12 cellular contexts compared by ENCODE assay signal in the genomic region with DNA sequence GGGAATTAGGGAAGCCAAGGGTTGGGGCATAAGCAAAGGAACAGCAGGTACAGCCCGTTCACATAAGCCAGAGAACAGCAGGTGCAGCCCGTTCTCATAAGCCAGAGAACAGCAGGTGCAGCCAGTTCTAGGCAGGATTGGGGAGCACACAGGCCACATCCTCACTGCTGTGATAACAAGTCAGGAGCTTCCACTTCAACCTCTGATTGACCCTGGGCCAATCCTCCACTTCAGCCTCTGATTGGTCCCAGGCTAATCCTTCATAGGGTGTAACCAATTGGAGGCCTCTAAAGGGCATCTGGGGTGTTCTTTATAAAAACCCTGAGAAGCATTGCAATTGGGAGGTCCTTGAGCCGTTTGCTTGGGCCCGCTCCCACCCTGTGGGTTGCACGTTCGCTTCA. TPM values are rescaled to one million over a fixed set of nuclear protein-coding genes. Genes with fewer than 3 reads are reported as not detected.
DNase-seq lines count a peak whose midpoint lies in the region; ATAC-seq and TF ChIP-seq lines count a peak whose summit lies in the region.
"Had no signal": no experiment of that assay in that cellular context is flagged by ENCODE, and none has a peak within 500 bp of the region (broad histone marks: within the 10 kb centered on the region; RNA-seq: fewer than 3 reads in every experiment).

No MANE protein-coding gene starts in this region.

- CTCF ChIA-PET in activated CD8-positive, alpha-beta T cell treated with anti-CD3 and anti-CD28 coated beads, Interleukin-2, amount 10 ng/mL, durations not matched to agents 7 days and 5 days (lab: Charles Lee): interaction anchor here (1.5 kb wide), 1 partner anchor 55 kb away, joined by 4 read pairs; no protein-coding TSS in a partner anchor
- CTCF ChIA-PET in PC-3 (lab: Charles Lee): no interaction called here

- H3K9me3 Mint-ChIP-seq in activated CD8-positive, alpha-beta T cell treated with anti-CD3 and anti-CD28 coated beads, Interleukin-2, amount 10 ng/mL, durations not matched to agents 7 days and 5 days (ENCODE audit: insufficient read depth): no peaks in the 10 kb centered on the region
- H3K9me3 Mint-ChIP-seq in HFFc6: no peaks in the 10 kb centered on the region
- H3K9me3 Mint-ChIP-seq: stimulated activated naive B cell treated with anti-CD40 and anti-IgM and Interleukin-4, amounts not matched to agents 10 μg/mL and 1 μg/mL and 100 μg/mL, for 72 hours had no signal

- no peak overlapping the region for H3K9ac ChIP-seq in PC-3 (ENCODE audit: low read length)
- H3K9ac ChIP-seq: BLaER1 treated with 17β-estradiol and CSF1 and Interleukin-3, amounts not matched to agents 10 nM and 100 nM had no signal

- H3K79me2 ChIP-seq in PC-3 (ENCODE audit: low read length): no peaks in the 10 kb centered on the region

- intact Hi-C loops in left ventricle myocardium superior (cut with micrococcal nuclease) (no loop called here), cardiac septum (cut with DNase I) (no loop called here), PC-3 (cut with micrococcal nuclease) (no loop called here)

- H4K20me1 ChIP-seq in PC-3 (ENCODE audit: low read length): no peaks in the 10 kb centered on the region

- no peak for TF ChIP-seq CTCF in HFFc6 (IDR thresholded peaks at IDR 0.05)
- no peak for TF ChIP-seq CTCF in PC-3 (conservative IDR thresholded peaks at IDR 0.05; ENCODE audit: low read depth, low read length)

- BruUV-seq in PC-3 (replicated peaks; lab: Mats Ljungman, UMichigan): no TSS peak

- ATAC-seq in left ventricle myocardium superior (peak; percentile 31), PC-3 (no peak)
- ATAC-seq in activated CD8-positive, alpha-beta T cell treated with anti-CD3 and anti-CD28 coated beads, Interleukin-2, amount 10 ng/mL, durations not matched to agents 7 days and 5 days: peak; percentile 55

- H3K9me2 ChIP-seq in PC-3 (replicated peaks; ENCODE audit: low read length): no peaks in the 10 kb centered on the region

- no peak overlapping the region for H3K27ac ChIP-seq in PC-3 (ENCODE audit: low read length)
- H3K27ac ChIP-seq: BLaER1 treated with 17β-estradiol and CSF1 and Interleukin-3, amounts not matched to agents 10 nM and 100 nM had no signal

- H3K4me3 ChIP-seq in PC-3 (ENCODE audit: low read length): no peak overlapping the region
- H3K4me3 ChIP-seq: BLaER1 treated with 17β-estradiol and CSF1 and Interleukin-3, amounts not matched to agents 10 nM and 100 nM had no signal

- no peaks in the 10 kb centered on the region for H3K27me3 Mint-ChIP-seq in activated CD8-positive, alpha-beta T cell treated with anti-CD3 and anti-CD28 coated beads, Interleukin-2, amount 10 ng/mL, durations not matched to agents 7 days and 5 days (ENCODE audit: low read depth)
- H3K27me3 Mint-ChIP-seq in HFFc6 (ENCODE audit: insufficient read depth): peaks cover 9% of the 10 kb centered on the region
- H3K27me3 Mint-ChIP-seq: stimulated activated naive B cell treated with anti-CD40 and anti-IgM and Interleukin-4, amounts not matched to agents 10 μg/mL and 1 μg/mL and 100 μg/mL, for 72 hours had no signal

- no peaks in the 10 kb centered on the region for H3K4me1 ChIP-seq in PC-3 (ENCODE audit: insufficient read depth, low read length)

- H3K9me3 ChIP-seq in PC-3 (ENCODE audit: low read length): no peaks in the 10 kb centered on the region
- H3K9me3 ChIP-seq: BLaER1 treated with 17β-estradiol and CSF1 and Interleukin-3, amounts not matched to agents 10 nM and 100 nM had no signal

- no peaks in the 10 kb centered on the region for H3K27me3 ChIP-seq in PC-3 (ENCODE audit: low read length)
- H3K27me3 ChIP-seq: BLaER1 treated with 17β-estradiol and CSF1 and Interleukin-3, amounts not matched to agents 10 nM and 100 nM had no signal

- H3K36me3 Mint-ChIP-seq in activated CD8-positive, alpha-beta T cell treated with anti-CD3 and anti-CD28 coated beads, Interleukin-2, amount 10 ng/mL, durations not matched to agents 7 days and 5 days (ENCODE audit: low read depth): no peaks in the 10 kb centered on the region
- H3K36me3 Mint-ChIP-seq in HFFc6 (ENCODE audit: low read depth): no peaks in the 10 kb centered on the region

- H3F3A ChIP-seq in PC-3 (ENCODE audit: low read length, unreplicated experiment): no peaks in the 10 kb centered on the region

- no peak for DNase-seq in left ventricle myocardium superior
- no peak for DNase-seq in cardiac septum (ENCODE audit: low spot score)
- DNase-seq in NCI-H2171 (lab: John Stamatoyannopoulos, UW): peak; percentile 96
- no peak for DNase-seq in activated CD8-positive, alpha-beta T cell treated with anti-CD3 and anti-CD28 coated beads, Interleukin-2, amount 10 ng/mL, durations not matched to agents 7 days and 5 days
- no peak for DNase-seq in HFFc6
- DNase-seq in anterior cingulate cortex (lab: John Stamatoyannopoulos, UW): no peak
- DNase-seq in glomerular visceral epithelial cell (ENCODE audit: extremely low spot score): no peak
- DNase-seq in PC-3: no peak
- DNase-seq: nucleus accumbens; stimulated activated CD4-positive, alpha-beta T cell treated with anti-CD3 and anti-CD28 coated beads, Interleukin-15, amount 100 ng/mL, for 24 hours; stimulated activated naive B cell treated with anti-CD40 and anti-IgM and Interleukin-4, amounts not matched to agents 10 μg/mL and 1 μg/mL and 100 μg/mL, for 72 hours had no signal

- POLR2A ChIA-PET in activated CD8-positive, alpha-beta T cell treated with anti-CD3 and anti-CD28 coated beads, Interleukin-2, amount 10 ng/mL, durations not matched to agents 7 days and 5 days (lab: Charles Lee): no interaction called here
- POLR2A ChIA-PET in PC-3 (lab: Charles Lee; ENCODE audit: unreplicated experiment): no interaction called here

- peaks cover 2% of the 10 kb centered on the region for H3K4me1 Mint-ChIP-seq in activated CD8-positive, alpha-beta T cell treated with anti-CD3 and anti-CD28 coated beads, Interleukin-2, amount 10 ng/mL, durations not matched to agents 7 days and 5 days (ENCODE audit: low read depth)
- no peaks in the 10 kb centered on the region for H3K4me1 Mint-ChIP-seq in HFFc6 (ENCODE audit: low read depth)
- H3K4me1 Mint-ChIP-seq: stimulated activated naive B cell treated with anti-CD40 and anti-IgM and Interleukin-4, amounts not matched to agents 10 μg/mL and 1 μg/mL and 100 μg/mL, for 72 hours had no signal

- no peak overlapping the region for H3K4me3 Mint-ChIP-seq in activated CD8-positive, alpha-beta T cell treated with anti-CD3 and anti-CD28 coated beads, Interleukin-2, amount 10 ng/mL, durations not matched to agents 7 days and 5 days
- no peak overlapping the region for H3K4me3 Mint-ChIP-seq in HFFc6
- H3K4me3 Mint-ChIP-seq: stimulated activated naive B cell treated with anti-CD40 and anti-IgM and Interleukin-4, amounts not matched to agents 10 μg/mL and 1 μg/mL and 100 μg/mL, for 72 hours had no signal

- no peak overlapping the region for H3K27ac Mint-ChIP-seq in activated CD8-positive, alpha-beta T cell treated with anti-CD3 and anti-CD28 coated beads, Interleukin-2, amount 10 ng/mL, durations not matched to agents 7 days and 5 days
- no peak overlapping the region for H3K27ac Mint-ChIP-seq in HFFc6
- H3K27ac Mint-ChIP-seq: stimulated activated naive B cell treated with anti-CD40 and anti-IgM and Interleukin-4, amounts not matched to agents 10 μg/mL and 1 μg/mL and 100 μg/mL, for 72 hours had no signal

- no peak overlapping the region for H3K4me2 ChIP-seq in PC-3 (ENCODE audit: low read length)
- H3K4me2 ChIP-seq: BLaER1 treated with 17β-estradiol and CSF1 and Interleukin-3, amounts not matched to agents 10 nM and 100 nM had no signal

- H2AFZ ChIP-seq in PC-3 (ENCODE audit: low read length): no peak overlapping the region

- no peaks in the 10 kb centered on the region for H3K36me3 ChIP-seq in PC-3 (ENCODE audit: low read depth, low read length)

RNA-seq across cellular contexts. Expression of gene CEL, which starts 27.5 kb away (rescaled TPM):
- total RNA-seq in left ventricle myocardium superior (7.2 TPM), cardiac septum (0.59 TPM), PC-3 (2014; rRNA removed) (0.46 and 0.47 TPM in 2 replicates)
- total RNA-seq in activated CD8-positive, alpha-beta T cell treated with anti-CD3 and anti-CD28 coated beads, Interleukin-2, amount 10 ng/mL, durations not matched to agents 7 days and 5 days: 1 to 10 TPM; 2.4 to 2.8 TPM
- total RNA-seq in HFFc6 (2021; fragmentation: NEBNext Ultra II Directional; extraction: Animal tissue kit (Norgen Biotek cat#: 25700)): under 1 TPM; 0.25 to 0.60 (median 0.43) TPM

RNA-seq across cellular contexts. Expression of gene RALGDS, which starts 31.8 kb away (rescaled TPM):
- total RNA-seq in left ventricle myocardium superior: 33.1 TPM
- 23.9 TPM for total RNA-seq in cardiac septum
- 100 to 1,000 TPM in 1 of 2 experiments, 10 to 100 TPM in 1; 85.7 to 102 TPM for total RNA-seq in activated CD8-positive, alpha-beta T cell treated with anti-CD3 and anti-CD28 coated beads, Interleukin-2, amount 10 ng/mL, durations not matched to agents 7 days and 5 days
- total RNA-seq in HFFc6 (2021; fragmentation: NEBNext Ultra II Directional; extraction: Animal tissue kit (Norgen Biotek cat#: 25700)): 10 to 100 TPM; 12.1 to 15.8 (median 14.8) TPM
- 30.5 and 32.2 TPM in 2 replicates for total RNA-seq in PC-3 (2014; rRNA removed)

RNA-seq across cellular contexts. Expression of gene GTF3C5, which starts 58.5 kb away (rescaled TPM):
- total RNA-seq in left ventricle myocardium superior: 60.8 TPM
- 27.6 TPM for total RNA-seq in cardiac septum
- total RNA-seq in activated CD8-positive, alpha-beta T cell treated with anti-CD3 and anti-CD28 coated beads, Interleukin-2, amount 10 ng/mL, durations not matched to agents 7 days and 5 days: 10 to 100 TPM; 89.3 to 95.7 TPM
- 10 to 100 TPM; 34.5 to 40.2 (median 38.4) TPM for total RNA-seq in HFFc6 (2021; fragmentation: NEBNext Ultra II Directional; extraction: Animal tissue kit (Norgen Biotek cat#: 25700))
- 78.5 and 98.3 TPM in 2 replicates for total RNA-seq in PC-3 (2014; rRNA removed)
